In genomic region chr1:232667781-232668101, GRCh38 we compare ENCODE assay signal across 2 cellular contexts.
TF ChIP-seq lines count a peak whose summit lies in the region.

No MANE protein-coding gene starts in this region.

TF ChIP-seq in HEK293, 187 proteins besides CTCF, POLR2A, EP300 and RAD21:
- TF ChIP-seq EGR2 (tag by site-specific recombination; IDR thresholded peaks at IDR 0.05; ENCODE audit: low read depth) (peak; percentile 20; the same call in 1 of the 2 replicates), ZNF404 (tag by site-specific recombination; IDR thresholded peaks at IDR 0.05) (no peak), GLIS1 (tag by site-specific recombination; IDR thresholded peaks at IDR 0.05) (peak; percentile 32)
TF ChIP-seq in HEK293: peak in this region for 2.

TF ChIP-seq in endothelial cell of umbilical vein, 7 proteins besides CTCF, POLR2A, EP300 and RAD21:
- TF ChIP-seq JUN (IDR thresholded peaks at IDR 0.05; ENCODE audit: borderline replicate concordance, insufficient read depth, insufficient read length, low read depth) (no peak), FOS (IDR thresholded peaks at IDR 0.05; ENCODE audit: borderline replicate concordance, insufficient read depth, low read length) (no peak), GATA2 (IDR thresholded peaks at IDR 0.05; ENCODE audit: insufficient read depth, insufficient read length, low read depth, low read length) (no peak), MYC (IDR thresholded peaks at IDR 0.05; ENCODE audit: low read depth, low read length) (no peak), MAX (IDR thresholded peaks at IDR 0.05; ENCODE audit: insufficient read depth, insufficient read length) (no peak), EZH2 (IDR thresholded peaks at IDR 0.05; ENCODE audit: borderline replicate concordance, low read depth, low read length, severe bottlenecking) (no peak)
